ENCODE assay signal across 11 cellular contexts in the genomic region with DNA sequence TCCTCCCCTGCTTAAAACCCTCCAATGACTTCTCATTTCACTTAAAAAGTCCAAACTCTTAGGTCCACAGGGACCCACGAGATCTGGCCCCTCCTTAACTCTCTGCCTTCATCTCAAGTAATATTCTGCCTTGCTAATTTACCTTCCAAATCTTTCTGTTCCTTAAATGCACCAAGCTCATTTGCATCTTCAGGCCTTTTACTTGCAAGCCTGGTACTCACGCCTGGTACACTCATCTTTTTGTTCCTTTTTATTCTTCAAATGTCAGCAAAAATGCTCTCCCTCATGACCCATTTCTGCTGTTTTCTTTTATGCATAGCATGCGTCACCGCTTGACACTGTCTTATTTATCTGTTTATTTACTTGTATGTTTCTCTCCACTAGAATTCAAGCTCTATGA. TPM values are rescaled to one million over a fixed set of nuclear protein-coding genes. Genes with fewer than 3 reads are reported as not detected.
A peak's percentile ranks its signal among the peaks of the same experiment; 100 is the strongest.
DNase-seq lines count a peak whose midpoint lies in the region; ATAC-seq, FAIRE-seq and TF ChIP-seq lines count a peak whose summit lies in the region.
"Had no signal": no experiment of that assay in that cellular context is flagged by ENCODE, and none has a peak within 500 bp of the region (broad histone marks: within the 10 kb centered on the region; RNA-seq: fewer than 3 reads in every experiment).

No MANE protein-coding gene starts in this region.

- no peak for TF ChIP-seq POLR2A in Peyer's patch (IDR thresholded peaks at IDR 0.05)
- no peak for TF ChIP-seq POLR2A in HepG2 (IDR thresholded peaks at IDR 0.05; ENCODE audit: insufficient read depth in 1 of 2, low read depth in 2 of 2, low read length in 2 of 2)

- in situ Hi-C loops in HepG2 (cut with HindIII; ENCODE audit: extremely low pct_ligation_motif_present, low pct_unique_long_range_greater_than_20kb): no loop called here

- H2AFZ ChIP-seq in HepG2 (ENCODE audit: low read length): no peak overlapping the region

- ATAC-seq in GM18907 (IDR thresholded peaks at IDR 0.05; ENCODE audit: unreplicated experiment): peak; percentile 35
- ATAC-seq in HepG2: no peak

- CTCF ChIA-PET in HepG2 (lab: Yijun Ruan, JAX; ENCODE audit: low intra/inter-chr PET ratio, low total read pairs): no interaction called here

- peak overlapping the region in 3 of 11 experiments; percentile 55 to 77 (median 72); a peak in 6 of 22 replicates for H3K9ac ChIP-seq in BLaER1 treated with 17β-estradiol and CSF1 and Interleukin-3, amounts not matched to agents 10 nM and 100 nM
- no peak overlapping the region for H3K9ac ChIP-seq in HepG2 (ENCODE audit: insufficient read depth, low read depth, low read length)

- no peak for FAIRE-seq in HepG2 (lab: Jason Lieb, UNC)
- no peak for FAIRE-seq in urothelium cell line (lab: Jason Lieb, UNC)

- 44% methylated on average over 4 of the region's 4 CpGs for WGBS in HepG2 (ENCODE audit: low lambda C conversion rate)

- H3K36me3 ChIP-seq in BLaER1 treated with 17β-estradiol and CSF1 and Interleukin-3, amounts not matched to agents 10 nM and 100 nM: peaks cover 0 to 19% (median 6%) of the 10 kb centered on the region in 11 experiments; a peak in 8 of 22 replicates
- H3K36me3 ChIP-seq in Peyer's patch (no peaks in the 10 kb centered on the region), HepG2 (replicated peaks in 1 of 2; ENCODE audit: control insufficient read depth in 1 of 2, insufficient read depth in 2 of 2, low read length in 2 of 2) (no peaks in the 10 kb centered on the region)

- peaks cover 0 to 4% (median 0%) of the 10 kb centered on the region in 11 experiments; a peak in 4 of 22 replicates for H4K20me1 ChIP-seq in BLaER1 treated with 17β-estradiol and CSF1 and Interleukin-3, amounts not matched to agents 10 nM and 100 nM
- no peaks in the 10 kb centered on the region for H4K20me1 ChIP-seq in HepG2 (ENCODE audit: insufficient read depth, low read length)

- no peak for TF ChIP-seq RAD21 in HepG2 (CRISPR knock-in tag; IDR thresholded peaks at IDR 0.05)

- H3K4me1 ChIP-seq in BLaER1 treated with 17β-estradiol and CSF1 and Interleukin-3, amounts not matched to agents 10 nM and 100 nM: peaks cover 30 to 57% (median 38%) of the 10 kb centered on the region in 10 experiments
- peaks cover 0 to 13% (median 6%) of the 10 kb centered on the region in 4 donors for H3K4me1 ChIP-seq in Peyer's patch
- no peaks in the 10 kb centered on the region for H3K4me1 ChIP-seq in HepG2 (ENCODE audit: insufficient read depth, low read length)

- no peaks in the 10 kb centered on the region for H3K27me3 ChIP-seq in BLaER1 treated with 17β-estradiol and CSF1 and Interleukin-3, amounts not matched to agents 10 nM and 100 nM
- H3K27me3 ChIP-seq in Peyer's patch (no peaks in the 10 kb centered on the region), HepG2 (ENCODE audit: control insufficient read depth in 1 of 2, insufficient read depth in 2 of 2, low read length in 2 of 2) (no peaks in the 10 kb centered on the region)

- peaks cover 8 to 25% (median 19%) of the 10 kb centered on the region in 11 experiments; a peak in 21 of 22 replicates for H3K9me3 ChIP-seq in BLaER1 treated with 17β-estradiol and CSF1 and Interleukin-3, amounts not matched to agents 10 nM and 100 nM (replicated peaks in 1 of 11)
- no peaks in the 10 kb centered on the region for H3K9me3 ChIP-seq in Peyer's patch
- H3K9me3 ChIP-seq in HepG2 (ENCODE audit: low read length): no peaks in the 10 kb centered on the region

- H3K4me3 ChIP-seq in BLaER1 treated with 17β-estradiol and CSF1 and Interleukin-3, amounts not matched to agents 10 nM and 100 nM: peak overlapping the region in 9 of 10 experiments; percentile 17 to 50 (median 25); a peak in 10 of 20 replicates
- no peak overlapping the region for H3K4me3 ChIP-seq in Peyer's patch
- no peak overlapping the region for H3K4me3 ChIP-seq in HepG2 (replicated peaks in 1 of 3; ENCODE audit: insufficient read depth in 1 of 3, low read depth in 2 of 3, low read length in 3 of 3)

- TF ChIP-seq CTCF in Peyer's patch (IDR thresholded peaks at IDR 0.05) (no peak), HepG2 (CRISPR knock-in tag; IDR thresholded peaks at IDR 0.05) (no peak)

- POLR2A ChIA-PET in HepG2 (lab: Yijun Ruan, JAX): no interaction called here

- peak overlapping the region in 9 of 11 experiments; percentile 62 to 100 (median 98); a peak in 14 of 22 replicates for H3K27ac ChIP-seq in BLaER1 treated with 17β-estradiol and CSF1 and Interleukin-3, amounts not matched to agents 10 nM and 100 nM
- H3K27ac ChIP-seq in Peyer's patch (peak overlapping the region; percentile 39 to 93 (median 67)), HepG2 (ENCODE audit: extremely low read length, insufficient read depth, low read length) (no peak overlapping the region)

- peak overlapping the region; percentile 82 to 100 (median 93); a peak in 20 of 22 replicates for H3K4me2 ChIP-seq in BLaER1 treated with 17β-estradiol and CSF1 and Interleukin-3, amounts not matched to agents 10 nM and 100 nM
- H3K4me2 ChIP-seq in HepG2 (ENCODE audit: low read depth, low read length): no peak overlapping the region

- H3K79me2 ChIP-seq in HepG2 (ENCODE audit: insufficient read depth, low read length): no peaks in the 10 kb centered on the region

- DNase-seq in Peyer's patch (peak in 1 of 3 donors; percentile 44), HepG2 (ENCODE audit: low spot score) (no peak), urothelium cell line (ENCODE audit: low spot score) (no peak), HUDEP-2 (lab: John Stamatoyannopoulos, UW; ENCODE audit: unreplicated experiment in 76 of 76) (no peak), HPDE6-E6E7 (ENCODE audit: extremely low spot score) (no peak), NCI-H1436 treated with DMSO at 0.1 percent for 48 hours (lab: John Stamatoyannopoulos, UW) (no peak)
- DNase-seq: COR-L47; effector CD8-positive, alpha-beta T cell; NCI-H1105 treated with DMSO at 0.1 percent for 48 hours had no signal

- intact Hi-C loops in HepG2 (cut with micrococcal nuclease; ENCODE audit: unreplicated experiment): no loop called here

- TF ChIP-seq EP300 in HepG2 (IDR thresholded peaks at IDR 0.05; ENCODE audit: low read depth in 2 of 2, low read length in 2 of 2) (no peak), HepG2 (CRISPR knock-in tag; IDR thresholded peaks at IDR 0.05; ENCODE audit: borderline replicate concordance) (no peak)

- no TSS peak for BruUV-seq in HepG2 (replicated peaks; lab: Mats Ljungman, UMichigan)

TF ChIP-seq in HepG2, 621 proteins besides CTCF, POLR2A, EP300 and RAD21:
- peak in 1 of 2 experiments; percentile 29; a peak in 2 of 4 replicates for TF ChIP-seq MAFK (conservative IDR thresholded peaks at IDR 0.05 in 1 of 2, IDR thresholded peaks at IDR 0.05 in 1 of 2; ENCODE audit: low read length in 2 of 2)
- TF ChIP-seq ZBTB8A (CRISPR knock-in tag; IDR thresholded peaks at IDR 0.05; ENCODE audit: borderline replicate concordance, low read depth): no peak
- TF ChIP-seq, protein P1, sequence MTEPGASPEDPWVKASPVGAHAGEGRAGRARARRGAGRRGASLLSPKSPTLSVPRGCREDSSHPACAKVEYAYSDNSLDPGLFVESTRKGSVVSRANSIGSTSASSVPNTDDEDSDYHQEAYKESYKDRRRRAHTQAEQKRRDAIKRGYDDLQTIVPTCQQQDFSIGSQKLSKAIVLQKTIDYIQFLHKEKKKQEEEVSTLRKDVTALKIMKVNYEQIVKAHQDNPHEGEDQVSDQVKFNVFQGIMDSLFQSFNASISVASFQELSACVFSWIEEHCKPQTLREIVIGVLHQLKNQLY (CRISPR knock-in tag; IDR thresholded peaks at IDR 0.05): no peak
- TF ChIP-seq MAFF (IDR thresholded peaks at IDR 0.05; ENCODE audit: low read depth, low read length): peak; percentile 33; the same call in 1 of the 2 replicates

RNA-seq across cellular contexts. Expression of a gene that starts 2.7 kb away (rescaled TPM):
- total RNA-seq in Peyer's patch (10 to 100 TPM in 3 of 4 donors, 1 to 10 TPM in 1; 7.4 to 81.7 (median 17.3) TPM), HepG2 (2016; rRNA removed; fragmentation: Illumina TruSeq; extraction: Trizol) (not detected in 2 replicates)
- total RNA-seq in HepG2 (2016; cell fraction: cytosol; rRNA removed; fragmentation: Illumina TruSeq; extraction: Trizol; ENCODE audit: low read depth): not detected in 2 replicates
- total RNA-seq in HepG2 (2016; cell fraction: insoluble cytoplasmic fraction; rRNA removed; fragmentation: Illumina TruSeq; extraction: Trizol): not detected in 2 replicates
- total RNA-seq in HepG2 (2016; cell fraction: membrane; rRNA removed; fragmentation: Illumina TruSeq; extraction: Trizol): not detected in 2 replicates
- total RNA-seq in HepG2 (2016; cell fraction: nucleus; rRNA removed; fragmentation: Illumina TruSeq; extraction: Trizol): not detected in 2 replicates
- polyA plus RNA-seq in HepG2 (2011; rRNA removed): 0.01 TPM in 1 of 2 replicates, not detected in the other
- polyA plus RNA-seq in HepG2 (2011; cell fraction: cytosol; rRNA removed): 0.04 TPM in 1 of 2 replicates, not detected in the other
- 0.03 TPM in 1 of 2 replicates, not detected in the other for polyA plus RNA-seq in HepG2 (2011; cell fraction: nucleus; rRNA removed)
- not detected in 2 replicates for polyA plus RNA-seq in HepG2 (2012)
- not detected in 2 replicates for polyA plus RNA-seq in HepG2 (2016; cell fraction: cytosol; fragmentation: Illumina TruSeq; extraction: Trizol; ENCODE audit: low read depth)
- polyA plus RNA-seq in HepG2 (2016; cell fraction: insoluble cytoplasmic fraction; fragmentation: Illumina TruSeq; extraction: Trizol; ENCODE audit: low read depth): not detected in 2 replicates
- not detected in 2 replicates for polyA plus RNA-seq in HepG2 (2016; cell fraction: membrane; fragmentation: Illumina TruSeq; extraction: Trizol; ENCODE audit: low read depth)
- not detected in 2 replicates for polyA plus RNA-seq in HepG2 (2016; cell fraction: nucleus; fragmentation: Illumina TruSeq; extraction: Trizol; ENCODE audit: insufficient read depth, low read depth)
- polyA minus RNA-seq in HepG2 (2011; rRNA and poly(A)+ RNA removed; ENCODE audit: low replicate concordance): 0.16 TPM in 1 of 2 replicates, not detected in the other
- polyA minus RNA-seq in HepG2 (2011; cell fraction: cytosol; rRNA and poly(A)+ RNA removed): not detected in 2 replicates
- polyA minus RNA-seq in HepG2 (2011; cell fraction: nucleus; rRNA and poly(A)+ RNA removed): not detected in 2 replicates

Comparison
In these comparisons a context has a peak if more than half of its experiments do, and no peak if none do; other contexts are left out.
1. H3K4me3 ChIP-seq: peak in BLaER1 treated with 17β-estradiol and CSF1 and Interleukin-3, amounts not matched to agents 10 nM and 100 nM (9 of 10); none in Peyer's patch (0 of 4) and HepG2 (0 of 3).
2. RNA of a gene that starts 2.7 kb away (total RNA-seq): 7.4 to 81.7 TPM in Peyer's patch; not detected in HepG2; every median in the first group is over 4 times any median in the second.